ENCODE assay signal across 28 cellular contexts in genomic region chr3:134833453-134834163, GRCh38. TPM values are rescaled to one million over a fixed set of nuclear protein-coding genes. Genes with fewer than 3 reads are reported as not detected.
DNase-seq lines count a peak whose midpoint lies in the region; ATAC-seq, FAIRE-seq and TF ChIP-seq lines count a peak whose summit lies in the region.
"Had no signal": no experiment of that assay in that cellular context is flagged by ENCODE, and none has a peak within 500 bp of the region (broad histone marks: within the 10 kb centered on the region; RNA-seq: fewer than 3 reads in every experiment).

No MANE protein-coding gene starts in this region.

- H3K36me3 ChIP-seq in upper lobe of right lung = no peaks in the 10 kb centered on the region
- H3K36me3 ChIP-seq: brain microvascular endothelial cell, neutrophil, WERI-Rb-1 had no signal

- no peaks in the 10 kb centered on the region for H3K9me3 ChIP-seq in upper lobe of right lung
- H3K9me3 ChIP-seq: neutrophil, psoas muscle had no signal

- DNase-seq in GM12891 (ENCODE audit: insufficient read length, low spot score) (no peak), upper lobe of right lung (no peak), GM13976 (ENCODE audit: low spot score) (no peak), foreskin melanocyte (no peak)
- DNase-seq: activated CD4-positive, alpha-beta T cell treated with anti-CD3 and anti-CD28 coated beads, Interleukin-2, amount 10 ng/mL, durations not matched to agents 7 days and 5 days; activated naive CD4-positive, alpha-beta T cell; activated T-cell treated with anti-CD3 and anti-CD28 coated beads, Interleukin-2, amount 50 U/mL, for 48 hours; brain microvascular endothelial cell; effector CD8-positive, alpha-beta T cell; foreskin fibroblast; GDM1; mesendoderm; NCI-H1105 treated with DMSO at 0.1 percent for 48 hours; NCI-H2081; NCI-H226; NCI-H774; psoas muscle; WERI-Rb-1 had no signal

- ATAC-seq in GM19324 (IDR thresholded peaks at IDR 0.05; ENCODE audit: low FRiP score, unreplicated experiment) (peak; percentile 62), HG02678 (IDR thresholded peaks at IDR 0.05; ENCODE audit: unreplicated experiment) (peak; percentile 80), HG03354 (IDR thresholded peaks at IDR 0.05; ENCODE audit: poor library complexity, severe bottlenecking, unreplicated experiment) (peak; percentile 36), upper lobe of right lung (no peak), GM21576 (IDR thresholded peaks at IDR 0.05; ENCODE audit: unreplicated experiment) (no peak)
- ATAC-seq: left lobe of liver, psoas muscle had no signal

- intact Hi-C loops in upper lobe of right lung (cut with DNase I) = no loop called here

- H3K4me1 ChIP-seq in upper lobe of right lung = no peaks in the 10 kb centered on the region
- H3K4me1 ChIP-seq: psoas muscle had no signal

- TF ChIP-seq CTCF in upper lobe of right lung (IDR thresholded peaks at IDR 0.05) (no peak), GM13976 (IDR thresholded peaks at IDR 0.05; ENCODE audit: borderline replicate concordance, control extremely low read depth, extremely low read depth, insufficient read depth, missing control alignments) (no peak)

- peak; percentile 40 for FAIRE-seq in GM12891 (lab: Jason Lieb, UNC)
- FAIRE-seq: A204.1 had no signal

- no peaks in the 10 kb centered on the region for H3K27me3 ChIP-seq in upper lobe of right lung
- H3K27me3 ChIP-seq: brain microvascular endothelial cell had no signal

- in situ Hi-C loops in GM13976 (cut with MboI; ENCODE audit: low sequenced_read_pairs, unreplicated experiment) = no loop called here

- H3K27ac ChIP-seq in upper lobe of right lung = no peak overlapping the region
- H3K27ac ChIP-seq: brain microvascular endothelial cell, neutrophil, psoas muscle, WERI-Rb-1 had no signal

- TF ChIP-seq POLR2A in GM12891 (IDR thresholded peaks at IDR 0.05; ENCODE audit: low read depth, low read length) = no peak

- H3K4me3 ChIP-seq in upper lobe of right lung = no peak overlapping the region
- H3K4me3 ChIP-seq: psoas muscle had no signal

TF ChIP-seq in GM12891, 5 proteins besides CTCF, POLR2A, EP300 and RAD21:
- TF ChIP-seq POLR2AphosphoS5 (IDR thresholded peaks at IDR 0.05; ENCODE audit: low read depth, low read length) = no peak
- TF ChIP-seq SPI1 (IDR thresholded peaks at IDR 0.05; ENCODE audit: low read depth, low read length) = no peak
- no peak for TF ChIP-seq TAF1 (IDR thresholded peaks at IDR 0.05; ENCODE audit: low read depth, low read length)
- no peak for TF ChIP-seq POU2F2 (IDR thresholded peaks at IDR 0.05; ENCODE audit: low read depth, low read length)
- no peak for TF ChIP-seq PAX5 (IDR thresholded peaks at IDR 0.05; ENCODE audit: insufficient read depth, low read length, severe bottlenecking)

RNA-seq across cellular contexts. Expression of gene EPHB1, which starts 38.5 kb away (rescaled TPM):
- 1.8 TPM for polyA plus RNA-seq in GM12891 (2012; ENCODE audit: low read depth, missing spikeins)
- total RNA-seq in upper lobe of right lung = 1.6 TPM
- total RNA-seq: B cell, HT-29, MCF 10A had no signal

Comparison
In these comparisons a context has a peak if more than half of its experiments do, and no peak if none do; other contexts are left out.
1. ATAC-seq: peak in GM19324 (single experiment), HG02678 (single experiment) and HG03354 (single experiment); none in upper lobe of right lung (single experiment) and GM21576 (single experiment).